In the genomic region with DNA sequence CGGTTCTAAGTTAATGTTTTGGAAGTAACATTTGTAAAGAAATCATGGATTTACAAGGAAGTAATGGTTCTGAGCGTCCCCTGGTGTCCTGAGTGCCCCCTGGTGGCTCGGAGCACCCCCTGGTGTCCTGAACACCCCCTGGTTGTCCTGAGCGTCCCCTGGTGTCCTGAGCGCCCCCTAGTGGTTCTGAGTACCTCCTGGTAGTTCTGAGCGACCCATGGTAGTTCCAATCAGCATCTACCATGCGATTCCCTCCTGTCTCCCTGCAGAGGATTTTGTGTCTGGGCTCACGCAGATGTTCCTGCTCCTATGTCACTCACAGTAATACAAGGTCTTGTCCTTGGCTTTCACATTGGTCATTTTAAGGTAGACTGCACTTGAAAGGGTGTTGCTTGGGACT, we compare ENCODE assay signal across 8 cellular contexts.
DNase-seq lines count a peak whose midpoint lies in the region; ATAC-seq and TF ChIP-seq lines count a peak whose summit lies in the region.

No MANE protein-coding gene starts in this region.

- ATAC-seq in GM21529 (IDR thresholded peaks at IDR 0.05; ENCODE audit: unreplicated experiment) (peak; percentile 53), natural killer cell (peak; percentile 60 to 82 (median 82))
- peak; percentile 89 for ATAC-seq in activated T-cell treated with anti-CD3 and anti-CD28 coated beads, Interleukin-2, amount 50 U/mL, for 72 hours (replicated peaks in 1 of 2)

- H3K4me3 Mint-ChIP-seq in CD8-positive, alpha-beta memory T cell = no peak overlapping the region
- H3K4me3 Mint-ChIP-seq in activated T-cell treated with anti-CD3 and anti-CD28 coated beads, Interleukin-2, amount 50 U/mL, for 72 hours = no peak overlapping the region
- no peak overlapping the region for H3K4me3 Mint-ChIP-seq in natural killer cell

- no peaks in the 10 kb centered on the region for H3K4me1 Mint-ChIP-seq in CD8-positive, alpha-beta memory T cell
- H3K4me1 Mint-ChIP-seq in activated T-cell treated with anti-CD3 and anti-CD28 coated beads, Interleukin-2, amount 50 U/mL, for 72 hours (ENCODE audit: low read depth) = peaks cover 13% of the 10 kb centered on the region
- H3K4me1 Mint-ChIP-seq in natural killer cell = no peaks in the 10 kb centered on the region

- peaks cover 6 to 41% of the 10 kb centered on the region in 2 donors for H3K27me3 Mint-ChIP-seq in CD8-positive, alpha-beta memory T cell
- peaks cover 16% of the 10 kb centered on the region for H3K27me3 Mint-ChIP-seq in activated T-cell treated with anti-CD3 and anti-CD28 coated beads, Interleukin-2, amount 50 U/mL, for 72 hours (ENCODE audit: low read depth)
- peaks cover 17 to 53% of the 10 kb centered on the region in 2 donors for H3K27me3 Mint-ChIP-seq in natural killer cell (ENCODE audit: low read depth in 2 of 2)

- intact Hi-C loops in natural killer cell (cut with micrococcal nuclease) = no loop called here

- H3K9me3 ChIP-seq in CD8-positive, alpha-beta memory T cell (ENCODE audit: low read length) = no peaks in the 10 kb centered on the region

- CTCF ChIA-PET in CD8-positive, alpha-beta memory T cell (lab: Charles Lee) = no interaction called here

- no peaks in the 10 kb centered on the region for H3K36me3 ChIP-seq in CD8-positive, alpha-beta memory T cell (ENCODE audit: insufficient read depth, low read length)

- H3K27me3 ChIP-seq in CD8-positive, alpha-beta memory T cell (ENCODE audit: insufficient read depth, low read length, poor library complexity, severe bottlenecking) = peaks cover 4% of the 10 kb centered on the region

- POLR2A ChIA-PET in CD8-positive, alpha-beta memory T cell (lab: Charles Lee) = no interaction called here

- no peak overlapping the region for H3K27ac ChIP-seq in CD8-positive, alpha-beta memory T cell (ENCODE audit: low read depth, low read length)

- no peak overlapping the region for H3K27ac Mint-ChIP-seq in CD8-positive, alpha-beta memory T cell
- H3K27ac Mint-ChIP-seq in activated T-cell treated with anti-CD3 and anti-CD28 coated beads, Interleukin-2, amount 50 U/mL, for 72 hours = no peak overlapping the region
- no peak overlapping the region for H3K27ac Mint-ChIP-seq in natural killer cell

- no peaks in the 10 kb centered on the region for H3K9me3 Mint-ChIP-seq in CD8-positive, alpha-beta memory T cell
- no peaks in the 10 kb centered on the region for H3K9me3 Mint-ChIP-seq in activated T-cell treated with anti-CD3 and anti-CD28 coated beads, Interleukin-2, amount 50 U/mL, for 72 hours
- no peaks in the 10 kb centered on the region for H3K9me3 Mint-ChIP-seq in natural killer cell

- no peaks in the 10 kb centered on the region for H3K4me1 ChIP-seq in CD8-positive, alpha-beta memory T cell (ENCODE audit: insufficient read depth, low read length)

- peak; percentile 33 for TF ChIP-seq CTCF in natural killer cell (IDR thresholded peaks at IDR 0.05)

- no peak overlapping the region for H3K4me3 ChIP-seq in CD8-positive, alpha-beta memory T cell (ENCODE audit: low read length)

- peak in 3 of 5 donors; percentile 20 to 63 (median 28) for DNase-seq in CD8-positive, alpha-beta memory T cell
- DNase-seq in NCI-H69 (lab: John Stamatoyannopoulos, UW) = peak; percentile 13
- DNase-seq in activated T-cell treated with anti-CD3 and anti-CD28 coated beads, Interleukin-2, amount 50 U/mL, for 72 hours = peak; percentile 81 to 82
- peak; percentile 27 for DNase-seq in natural killer cell
- no peak for DNase-seq in NCI-H2227 treated with DMSO at 0.1 percent for 48 hours (lab: John Stamatoyannopoulos, UW)
- DNase-seq in NCI-H524 treated with DMSO at 0.1 percent for 48 hours (lab: John Stamatoyannopoulos, UW) = no peak
- DNase-seq in hippocampal formation (lab: John Stamatoyannopoulos, UW) = no peak

- H3K36me3 Mint-ChIP-seq in CD8-positive, alpha-beta memory T cell = no peaks in the 10 kb centered on the region
- no peaks in the 10 kb centered on the region for H3K36me3 Mint-ChIP-seq in activated T-cell treated with anti-CD3 and anti-CD28 coated beads, Interleukin-2, amount 50 U/mL, for 72 hours (ENCODE audit: insufficient read depth in 2 of 2)
- H3K36me3 Mint-ChIP-seq in natural killer cell = no peaks in the 10 kb centered on the region

Comparison
In these comparisons a context has a peak if more than half of its experiments do, and no peak if none do; other contexts are left out.
1. DNase-seq: peak in CD8-positive, alpha-beta memory T cell (3 of 5), NCI-H69 (single experiment), activated T-cell treated with anti-CD3 and anti-CD28 coated beads, Interleukin-2, amount 50 U/mL, for 72 hours (2 of 2) and natural killer cell (single experiment); none in NCI-H2227 treated with DMSO at 0.1 percent for 48 hours (single experiment), NCI-H524 treated with DMSO at 0.1 percent for 48 hours (single experiment) and hippocampal formation (0 of 2).
2. Peak in every context shown above with its lines, with median percentiles within 50 percentile points of each other: ATAC-seq.